Comparison of ENCODE assay signal across 1 cellular context in the genomic region with DNA sequence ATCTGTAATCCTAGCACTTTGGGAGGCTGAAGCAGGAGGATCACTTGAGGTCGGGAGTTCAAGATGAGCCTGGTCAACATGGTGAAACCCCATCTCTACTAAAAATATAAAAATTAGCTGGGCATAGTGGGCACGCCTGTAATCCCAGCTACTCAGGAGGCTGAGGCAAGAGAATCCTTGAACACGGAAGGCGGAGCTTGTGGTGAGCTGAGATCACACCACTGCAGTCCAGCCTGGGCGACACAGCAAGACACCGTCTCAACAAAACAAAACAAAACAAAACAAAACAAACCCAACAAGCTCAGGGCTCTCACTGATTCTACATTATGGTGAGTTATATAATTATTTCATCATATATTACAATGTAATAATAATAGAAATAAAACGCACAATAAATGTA. TPM values are rescaled to one million over a fixed set of nuclear protein-coding genes. Genes with fewer than 3 reads are reported as not detected.
"Had no signal": no experiment of that assay in that cellular context is flagged by ENCODE, and none has a peak within 500 bp of the region (broad histone marks: within the 10 kb centered on the region; RNA-seq: fewer than 3 reads in every experiment).

No MANE protein-coding gene starts in this region.

RNA-seq across cellular contexts. Expression of a gene that starts 4.2 kb away (rescaled TPM):
- total RNA-seq: G401 had no signal
